ENCODE assay signal across 1 cellular context in the genomic region with DNA sequence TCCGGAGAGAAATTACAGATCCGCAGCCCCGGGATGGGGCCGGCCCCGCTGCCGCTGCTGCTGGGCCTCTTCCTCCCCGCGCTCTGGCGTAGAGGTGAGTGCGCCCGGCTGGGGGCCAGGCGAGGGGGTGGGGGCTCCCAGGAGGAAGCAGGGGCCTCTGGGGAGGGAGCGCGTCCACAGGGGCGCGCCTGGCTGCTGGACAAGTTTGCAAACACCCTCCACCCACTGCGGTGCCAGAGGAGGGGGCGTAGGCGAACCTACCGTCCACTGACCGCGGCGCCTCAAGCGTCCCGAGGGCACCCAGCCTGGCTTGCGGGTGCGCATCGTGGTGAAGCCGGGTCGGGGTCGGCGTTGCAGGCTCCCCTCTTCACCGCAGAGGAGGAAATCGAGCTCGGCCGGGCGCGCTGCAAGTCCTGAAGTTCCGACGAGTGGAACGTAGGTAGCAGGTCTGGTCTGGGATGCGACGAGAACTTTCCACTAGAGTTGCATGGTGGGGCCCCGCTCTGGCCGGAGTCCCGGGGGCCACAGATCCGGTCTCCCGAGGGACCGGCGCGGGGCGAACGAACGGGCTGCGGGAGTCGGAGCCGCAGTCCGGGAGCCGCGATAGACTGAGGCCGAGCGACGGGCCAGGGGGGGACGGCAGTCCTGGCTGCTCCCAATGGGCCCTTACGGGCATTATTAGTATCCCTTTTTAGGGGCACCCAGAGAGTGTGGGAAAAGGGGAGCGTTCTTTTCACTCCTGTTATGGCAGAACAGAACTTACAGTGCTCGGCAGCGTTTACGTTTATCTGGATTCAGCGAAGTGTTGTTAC.
A peak's percentile ranks its signal among the peaks of the same experiment; 100 is the strongest.
TF ChIP-seq lines count a peak whose summit lies in the region.

No MANE protein-coding gene starts in this region.

TF ChIP-seq in WTC11, 78 proteins besides CTCF, POLR2A, EP300 and RAD21 (continued from another document):
- TF ChIP-seq ZNF425 (CRISPR knock-in tag; conservative IDR thresholded peaks at IDR 0.05): no peak
- TF ChIP-seq ZMAT4 (CRISPR knock-in tag; IDR thresholded peaks at IDR 0.05): no peak
- TF ChIP-seq FOXP4 (CRISPR knock-in tag; IDR thresholded peaks at IDR 0.05): no peak; the same call in 1 of the 2 replicates
- TF ChIP-seq MXD4 (CRISPR knock-in tag; IDR thresholded peaks at IDR 0.05; ENCODE audit: borderline replicate concordance): no peak
- TF ChIP-seq GABPB1 (CRISPR knock-in tag; IDR thresholded peaks at IDR 0.05): no peak; the same call in 1 of the 2 replicates
- 0 out of 2 replicates have a peak, but pooled peaks have one; percentile 42 for TF ChIP-seq MYBL2 (CRISPR knock-in tag; IDR thresholded peaks at IDR 0.05)
- TF ChIP-seq, protein P1, sequence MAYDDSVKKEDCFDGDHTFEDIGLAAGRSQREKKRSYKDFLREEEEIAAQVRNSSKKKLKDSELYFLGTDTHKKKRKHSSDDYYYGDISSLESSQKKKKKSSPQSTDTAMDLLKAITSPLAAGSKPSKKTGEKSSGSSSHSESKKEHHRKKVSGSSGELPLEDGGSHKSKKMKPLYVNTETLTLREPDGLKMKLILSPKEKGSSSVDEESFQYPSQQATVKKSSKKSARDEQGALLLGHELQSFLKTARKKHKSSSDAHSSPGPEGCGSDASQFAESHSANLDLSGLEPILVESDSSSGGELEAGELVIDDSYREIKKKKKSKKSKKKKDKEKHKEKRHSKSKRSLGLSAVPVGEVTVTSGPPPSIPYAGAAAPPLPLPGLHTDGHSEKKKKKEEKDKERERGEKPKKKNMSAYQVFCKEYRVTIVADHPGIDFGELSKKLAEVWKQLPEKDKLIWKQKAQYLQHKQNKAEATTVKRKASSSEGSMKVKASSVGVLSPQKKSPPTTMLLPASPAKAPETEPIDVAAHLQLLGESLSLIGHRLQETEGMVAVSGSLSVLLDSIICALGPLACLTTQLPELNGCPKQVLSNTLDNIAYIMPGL (CRISPR knock-in tag; IDR thresholded peaks at IDR 0.05): peak; percentile 86
- TF ChIP-seq JUN (CRISPR knock-in tag; IDR thresholded peaks at IDR 0.05): no peak
- TF ChIP-seq FOXJ3 (CRISPR knock-in tag; IDR thresholded peaks at IDR 0.05; ENCODE audit: borderline replicate concordance): no peak
- TF ChIP-seq ELF4 (CRISPR knock-in tag; IDR thresholded peaks at IDR 0.05; ENCODE audit: low read depth): no peak
TF ChIP-seq in WTC11: peak in this region for 7.
